In the genomic region with DNA sequence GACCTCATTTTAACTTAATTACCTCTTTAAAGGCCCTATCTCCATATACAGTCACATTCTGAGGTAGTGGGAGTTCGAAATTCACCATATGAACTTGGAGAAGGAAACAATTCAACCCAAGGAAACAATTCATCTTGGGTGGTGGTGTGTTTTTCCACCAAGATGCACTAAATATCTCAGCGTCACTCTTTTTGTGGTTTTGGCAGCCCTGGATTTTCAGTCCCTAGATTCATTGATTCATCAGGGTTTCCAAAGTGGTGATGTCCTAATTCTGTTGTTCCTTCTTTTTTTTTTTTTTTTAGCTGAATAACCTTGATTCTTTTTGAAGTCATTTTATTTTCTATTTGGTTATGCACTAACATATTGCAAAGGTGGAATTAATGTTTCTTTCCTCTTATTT, we compare ENCODE assay signal across 30 cellular contexts.
"Had no signal": no experiment of that assay in that cellular context is flagged by ENCODE, and none has a peak within 500 bp of the region (broad histone marks: within the 10 kb centered on the region; RNA-seq: fewer than 3 reads in every experiment).

No MANE protein-coding gene starts in this region.

- ATAC-seq: activated naive CD4-positive, alpha-beta T cell treated with anti-CD3 and anti-CD28 coated beads, Interleukin-2, amount 50 U/mL, for 72 hours; activated T-cell treated with anti-CD3 and anti-CD28 coated beads, Interleukin-2, amount 50 U/mL, for 72 hours; esophagus mucosa; heart left ventricle; T-helper 17 cell; WTC11 had no signal

- H3K4me3 ChIP-seq: ascending aorta, coronary artery, dorsolateral prefrontal cortex, heart left ventricle had no signal

- H3K27me3 ChIP-seq: ascending aorta, brain microvascular endothelial cell, dorsolateral prefrontal cortex, heart left ventricle had no signal

- H3K27ac ChIP-seq: ascending aorta, brain microvascular endothelial cell, coronary artery, heart left ventricle, VCaP had no signal

- H3K9me3 ChIP-seq: ascending aorta, heart left ventricle had no signal

- H3K4me1 ChIP-seq: ascending aorta had no signal

- DNase-seq: activated CD4-positive, alpha-beta memory T cell treated with anti-CD3 and anti-CD28 coated beads, Interleukin-2, amount 10 ng/mL, durations not matched to agents 7 days and 5 days; activated CD4-positive, alpha-beta T cell treated with anti-CD3 and anti-CD28 coated beads for 1 hour; activated CD4-positive, alpha-beta T cell treated with anti-CD3 and anti-CD28 coated beads for 4 hours; activated CD4-positive, alpha-beta T cell treated with anti-CD3 and anti-CD28 coated beads, Interleukin-2, amount 10 ng/mL, durations not matched to agents 7 days and 5 days; activated CD4-positive, alpha-beta T cell treated with anti-CD3 and anti-CD28 coated beads, Interleukin-2, amount 50 U/mL, for 4 hours; activated CD8-positive, alpha-beta memory T cell treated with anti-CD3 and anti-CD28 coated beads, Interleukin-2, amount 50 U/mL, for 48 hours; activated gamma-delta T cell; activated naive CD4-positive, alpha-beta T cell; activated naive CD4-positive, alpha-beta T cell treated with anti-CD3 and anti-CD28 coated beads, Interleukin-2, amount 10 ng/mL, durations not matched to agents 7 days and 5 days; activated naive CD8-positive, alpha-beta T cell treated with anti-CD3 and anti-CD28 coated beads, Interleukin-2, amount 10 ng/mL, durations not matched to agents 7 days and 5 days; activated T-cell treated with anti-CD3 and anti-CD28 coated beads for 4 hours; activated T-cell treated with anti-CD3 and anti-CD28 coated beads, Interleukin-2, amount 50 U/mL, for 24 hours; activated T-cell treated with anti-CD3 and anti-CD28 coated beads, Interleukin-2, amount 50 U/mL, for 72 hours; brain microvascular endothelial cell; dorsolateral prefrontal cortex; effector memory CD4-positive, alpha-beta T cell; endodermal cell; foreskin fibroblast; heart left ventricle; T-helper 1 cell; T-helper 17 cell; T1000 had no signal

- H3K36me3 ChIP-seq: ascending aorta, brain microvascular endothelial cell, heart left ventricle had no signal

- FAIRE-seq: bronchial epithelial cell, frontal cortex had no signal
